In genomic region chr15:39127925-39128617, GRCh38 we compare ENCODE assay signal across 8 cellular contexts.
DNase-seq lines count a peak whose midpoint lies in the region; ATAC-seq, FAIRE-seq and TF ChIP-seq lines count a peak whose summit lies in the region.

No MANE protein-coding gene starts in this region.

- H3K9me3 ChIP-seq in astrocyte (ENCODE audit: insufficient read depth, low read depth, low read length), result no peaks in the 10 kb centered on the region
- H3K9me3 ChIP-seq in left lung, result no peaks in the 10 kb centered on the region

- peak; percentile 91 for FAIRE-seq in astrocyte (lab: Jason Lieb, UNC)

- POLR2A ChIA-PET in activated CD4-positive, alpha-beta memory T cell treated with anti-CD3 and anti-CD28 coated beads, Interleukin-2, amount 10 ng/mL, durations not matched to agents 7 days and 5 days (lab: Charles Lee), result no interaction called here

- H3K27ac Mint-ChIP-seq in astrocyte (ENCODE audit: unreplicated experiment), result peak overlapping the region; percentile 99
- no peak overlapping the region for H3K27ac Mint-ChIP-seq in activated CD4-positive, alpha-beta memory T cell treated with anti-CD3 and anti-CD28 coated beads, Interleukin-2, amount 10 ng/mL, durations not matched to agents 7 days and 5 days

- no peaks in the 10 kb centered on the region for H3K36me3 ChIP-seq in astrocyte (ENCODE audit: insufficient read depth, low read length)
- no peaks in the 10 kb centered on the region for H3K36me3 ChIP-seq in left lung

- peak overlapping the region; percentile 7 for H3K4me3 Mint-ChIP-seq in astrocyte (ENCODE audit: unreplicated experiment)
- H3K4me3 Mint-ChIP-seq in activated CD4-positive, alpha-beta memory T cell treated with anti-CD3 and anti-CD28 coated beads, Interleukin-2, amount 10 ng/mL, durations not matched to agents 7 days and 5 days, result no peak overlapping the region

- no peaks in the 10 kb centered on the region for H3K79me2 ChIP-seq in astrocyte (ENCODE audit: insufficient read depth, low read length)

- peaks cover 72% of the 10 kb centered on the region for H3K4me1 ChIP-seq in astrocyte (ENCODE audit: insufficient read depth, low read length)
- peaks cover 7 to 27% of the 10 kb centered on the region in 2 donors for H3K4me1 ChIP-seq in left lung

- H3K27ac ChIP-seq in astrocyte (ENCODE audit: low read depth, low read length), result peak overlapping the region; percentile 91
- H3K27ac ChIP-seq in left lung, result peak overlapping the region; percentile 31 to 50

- DNase-seq in AG10803 (ENCODE audit: low read depth) (peak; percentile 99), astrocyte (ENCODE audit: low read depth) (peak; percentile 99), left lung (no peak), GOT3 (lab: John Stamatoyannopoulos, UW) (no peak)
- DNase-seq in stimulated activated CD4-positive, alpha-beta T cell treated with anti-CD3 and anti-CD28 coated beads, Interleukin-2, amount 100 ng/mL, for 48 hours, result no peak
- DNase-seq in activated CD8-positive, alpha-beta memory T cell treated with anti-CD3 and anti-CD28 coated beads, Interleukin-2, amount 50 U/mL, for 4 hours, result no peak
- no peak for DNase-seq in activated CD4-positive, alpha-beta memory T cell treated with anti-CD3 and anti-CD28 coated beads, Interleukin-2, amount 10 ng/mL, durations not matched to agents 7 days and 5 days

- TF ChIP-seq CTCF in AG10803 (conservative IDR thresholded peaks at IDR 0.05; ENCODE audit: low read length) (no peak), astrocyte (IDR thresholded peaks at IDR 0.05; ENCODE audit: insufficient read depth, low read depth, low read length) (no peak), left lung (IDR thresholded peaks at IDR 0.05) (no peak)

- TF ChIP-seq EP300 in Ishikawa (IDR thresholded peaks at IDR 0.05; ENCODE audit: borderline replicate concordance), result peak; percentile 75; the same call in 1 of the 2 replicates

- peaks cover 76% of the 10 kb centered on the region for H3K4me1 Mint-ChIP-seq in astrocyte (ENCODE audit: low read depth, unreplicated experiment)
- peaks cover 11% of the 10 kb centered on the region for H3K4me1 Mint-ChIP-seq in activated CD4-positive, alpha-beta memory T cell treated with anti-CD3 and anti-CD28 coated beads, Interleukin-2, amount 10 ng/mL, durations not matched to agents 7 days and 5 days

- no peaks in the 10 kb centered on the region for H3K36me3 Mint-ChIP-seq in astrocyte (ENCODE audit: low read depth, unreplicated experiment)
- H3K36me3 Mint-ChIP-seq in activated CD4-positive, alpha-beta memory T cell treated with anti-CD3 and anti-CD28 coated beads, Interleukin-2, amount 10 ng/mL, durations not matched to agents 7 days and 5 days (ENCODE audit: low read depth), result no peaks in the 10 kb centered on the region

- peak; percentile 19; the same call in 1 of the 2 replicates for TF ChIP-seq RAD21 in Ishikawa (IDR thresholded peaks at IDR 0.05; ENCODE audit: low read depth)

- no peak overlapping the region for H2AFZ ChIP-seq in astrocyte (ENCODE audit: low read depth, low read length)

- peaks cover 9% of the 10 kb centered on the region for H3K9me3 Mint-ChIP-seq in astrocyte (ENCODE audit: unreplicated experiment)
- H3K9me3 Mint-ChIP-seq in activated CD4-positive, alpha-beta memory T cell treated with anti-CD3 and anti-CD28 coated beads, Interleukin-2, amount 10 ng/mL, durations not matched to agents 7 days and 5 days, result no peaks in the 10 kb centered on the region

- no peaks in the 10 kb centered on the region for H4K20me1 ChIP-seq in astrocyte (ENCODE audit: insufficient read depth, low read length)

- peak overlapping the region; percentile 68 for H3K9ac ChIP-seq in astrocyte (ENCODE audit: low read length)

- no peaks in the 10 kb centered on the region for H3K27me3 Mint-ChIP-seq in astrocyte (ENCODE audit: low read depth, unreplicated experiment)
- H3K27me3 Mint-ChIP-seq in activated CD4-positive, alpha-beta memory T cell treated with anti-CD3 and anti-CD28 coated beads, Interleukin-2, amount 10 ng/mL, durations not matched to agents 7 days and 5 days, result peaks cover 17% of the 10 kb centered on the region

- H3K4me2 ChIP-seq in astrocyte (ENCODE audit: low read length), result peak overlapping the region; percentile 64

- ATAC-seq in left lung, result peak; percentile 80

- H3K4me3 ChIP-seq in AG10803 (ENCODE audit: low read length) (no peak overlapping the region), astrocyte (ENCODE audit: insufficient read depth, low read depth, low read length) (peak overlapping the region; percentile 3), left lung (no peak overlapping the region)

- H3K27me3 ChIP-seq in astrocyte (ENCODE audit: insufficient read depth, low read length), result no peaks in the 10 kb centered on the region
- H3K27me3 ChIP-seq in left lung, result no peaks in the 10 kb centered on the region

- intact Hi-C loops in left lung (cut with DNase I), result no loop called here

- CTCF ChIA-PET in activated CD4-positive, alpha-beta memory T cell treated with anti-CD3 and anti-CD28 coated beads, Interleukin-2, amount 10 ng/mL, durations not matched to agents 7 days and 5 days (lab: Charles Lee), result no interaction called here

TF ChIP-seq in Ishikawa, 13 proteins besides CTCF, POLR2A, EP300 and RAD21:
- TF ChIP-seq EGR1 (IDR thresholded peaks at IDR 0.05) (no peak), FOXM1 (IDR thresholded peaks at IDR 0.05; ENCODE audit: borderline replicate concordance, low read depth) (peak; percentile 38), MAX (IDR thresholded peaks at IDR 0.05) (no peak; the same call in 1 of the 2 replicates), CEBPB (IDR thresholded peaks at IDR 0.05) (no peak), ZBTB7A (IDR thresholded peaks at IDR 0.05; ENCODE audit: low read depth) (no peak), CREB1 (IDR thresholded peaks at IDR 0.05; ENCODE audit: low read depth) (no peak), TEAD4 (IDR thresholded peaks at IDR 0.05) (peak; percentile 83), YY1 (IDR thresholded peaks at IDR 0.05; ENCODE audit: low read depth) (no peak), NFIC (IDR thresholded peaks at IDR 0.05) (peak; percentile 81), TAF1 (IDR thresholded peaks at IDR 0.05; ENCODE audit: low read depth) (no peak), TCF12 (IDR thresholded peaks at IDR 0.05; ENCODE audit: low read depth) (peak; percentile 75)
- TF ChIP-seq, protein P1, sequence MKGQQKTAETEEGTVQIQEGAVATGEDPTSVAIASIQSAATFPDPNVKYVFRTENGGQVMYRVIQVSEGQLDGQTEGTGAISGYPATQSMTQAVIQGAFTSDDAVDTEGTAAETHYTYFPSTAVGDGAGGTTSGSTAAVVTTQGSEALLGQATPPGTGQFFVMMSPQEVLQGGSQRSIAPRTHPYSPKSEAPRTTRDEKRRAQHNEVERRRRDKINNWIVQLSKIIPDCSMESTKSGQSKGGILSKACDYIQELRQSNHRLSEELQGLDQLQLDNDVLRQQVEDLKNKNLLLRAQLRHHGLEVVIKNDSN (IDR thresholded peaks at IDR 0.05), result no peak
- TF ChIP-seq, protein P2, sequence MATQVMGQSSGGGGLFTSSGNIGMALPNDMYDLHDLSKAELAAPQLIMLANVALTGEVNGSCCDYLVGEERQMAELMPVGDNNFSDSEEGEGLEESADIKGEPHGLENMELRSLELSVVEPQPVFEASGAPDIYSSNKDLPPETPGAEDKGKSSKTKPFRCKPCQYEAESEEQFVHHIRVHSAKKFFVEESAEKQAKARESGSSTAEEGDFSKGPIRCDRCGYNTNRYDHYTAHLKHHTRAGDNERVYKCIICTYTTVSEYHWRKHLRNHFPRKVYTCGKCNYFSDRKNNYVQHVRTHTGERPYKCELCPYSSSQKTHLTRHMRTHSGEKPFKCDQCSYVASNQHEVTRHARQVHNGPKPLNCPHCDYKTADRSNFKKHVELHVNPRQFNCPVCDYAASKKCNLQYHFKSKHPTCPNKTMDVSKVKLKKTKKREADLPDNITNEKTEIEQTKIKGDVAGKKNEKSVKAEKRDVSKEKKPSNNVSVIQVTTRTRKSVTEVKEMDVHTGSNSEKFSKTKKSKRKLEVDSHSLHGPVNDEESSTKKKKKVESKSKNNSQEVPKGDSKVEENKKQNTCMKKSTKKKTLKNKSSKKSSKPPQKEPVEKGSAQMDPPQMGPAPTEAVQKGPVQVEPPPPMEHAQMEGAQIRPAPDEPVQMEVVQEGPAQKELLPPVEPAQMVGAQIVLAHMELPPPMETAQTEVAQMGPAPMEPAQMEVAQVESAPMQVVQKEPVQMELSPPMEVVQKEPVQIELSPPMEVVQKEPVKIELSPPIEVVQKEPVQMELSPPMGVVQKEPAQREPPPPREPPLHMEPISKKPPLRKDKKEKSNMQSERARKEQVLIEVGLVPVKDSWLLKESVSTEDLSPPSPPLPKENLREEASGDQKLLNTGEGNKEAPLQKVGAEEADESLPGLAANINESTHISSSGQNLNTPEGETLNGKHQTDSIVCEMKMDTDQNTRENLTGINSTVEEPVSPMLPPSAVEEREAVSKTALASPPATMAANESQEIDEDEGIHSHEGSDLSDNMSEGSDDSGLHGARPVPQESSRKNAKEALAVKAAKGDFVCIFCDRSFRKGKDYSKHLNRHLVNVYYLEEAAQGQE (IDR thresholded peaks at IDR 0.05; ENCODE audit: low read depth), result no peak

Comparison
In these comparisons a context has a peak if more than half of its experiments do, and no peak if none do; other contexts are left out.
1. DNase-seq: peak in AG10803 (single experiment) and astrocyte (single experiment); none in left lung (0 of 2), stimulated activated CD4-positive, alpha-beta T cell treated with anti-CD3 and anti-CD28 coated beads, Interleukin-2, amount 100 ng/mL, for 48 hours (0 of 2), activated CD8-positive, alpha-beta memory T cell treated with anti-CD3 and anti-CD28 coated beads, Interleukin-2, amount 50 U/mL, for 4 hours (single experiment), activated CD4-positive, alpha-beta memory T cell treated with anti-CD3 and anti-CD28 coated beads, Interleukin-2, amount 10 ng/mL, durations not matched to agents 7 days and 5 days (single experiment) and GOT3 (single experiment).